In genomic region chr3:37814547-37814946, GRCh38 we compare ENCODE assay signal across 11 cellular contexts. TPM values are rescaled to one million over a fixed set of nuclear protein-coding genes. Genes with fewer than 3 reads are reported as not detected.
DNase-seq lines count a peak whose midpoint lies in the region; ATAC-seq and TF ChIP-seq lines count a peak whose summit lies in the region.
"Had no signal": no experiment of that assay in that cellular context is flagged by ENCODE, and none has a peak within 500 bp of the region (broad histone marks: within the 10 kb centered on the region; RNA-seq: fewer than 3 reads in every experiment).

No MANE protein-coding gene starts in this region.

- H4K20me1 ChIP-seq in smooth muscle cell (ENCODE audit: low read depth), result peaks cover 4% of the 10 kb centered on the region

- H3K27me3 ChIP-seq in smooth muscle cell (ENCODE audit: low read depth), result no peaks in the 10 kb centered on the region
- no peaks in the 10 kb centered on the region for H3K27me3 ChIP-seq in aorta (ENCODE audit: control insufficient read depth in 1 of 2, insufficient read depth in 2 of 2, low read length in 1 of 2)

- TF ChIP-seq CTCF in smooth muscle cell (IDR thresholded peaks at IDR 0.05; ENCODE audit: borderline replicate concordance, insufficient read depth, poor library complexity, severe bottlenecking), result peak; percentile 37

- H3K27ac ChIP-seq in smooth muscle cell (ENCODE audit: low read depth) (no peak overlapping the region), aorta (ENCODE audit: low read depth in 1 of 2, low read length in 2 of 2) (no peak overlapping the region)

- no peaks in the 10 kb centered on the region for H3K79me2 ChIP-seq in smooth muscle cell (ENCODE audit: low read depth)

- no peaks in the 10 kb centered on the region for H3K9me3 ChIP-seq in smooth muscle cell (replicated peaks; ENCODE audit: low read depth)
- H3K9me3 ChIP-seq in aorta (ENCODE audit: control insufficient read depth, low read length), result no peaks in the 10 kb centered on the region
- H3K9me3 ChIP-seq: Caco-2 had no signal

- no peaks in the 10 kb centered on the region for H3F3A ChIP-seq in smooth muscle cell (ENCODE audit: low read depth)

- intact Hi-C loops in aorta (cut with DNase I), result no loop called here

- no peak overlapping the region for H3K9ac ChIP-seq in smooth muscle cell (ENCODE audit: low read depth)

- H3K4me3 ChIP-seq in smooth muscle cell (no peak overlapping the region), aorta (ENCODE audit: low read length in 2 of 2) (no peak overlapping the region)

- H3K4me2 ChIP-seq in smooth muscle cell, result no peak overlapping the region

- H3K4me1 ChIP-seq in smooth muscle cell (ENCODE audit: low read depth) (no peaks in the 10 kb centered on the region), aorta (ENCODE audit: control insufficient read depth in 1 of 2, insufficient read depth in 2 of 2, low read length in 2 of 2) (peaks cover 8 to 19% of the 10 kb centered on the region in 2 donors)

- WGBS in smooth muscle cell (ENCODE audit: low lambda C conversion rate), result 93% methylated on average over 2 of the region's 2 CpGs
- WGBS in aorta, 2 donors, result 57 to 65% methylated on average over 2 of the region's 2 CpGs

- H2AFZ ChIP-seq in smooth muscle cell (ENCODE audit: low read depth), result no peak overlapping the region

- no peaks in the 10 kb centered on the region for H3K36me3 ChIP-seq in smooth muscle cell (ENCODE audit: low read depth)
- H3K36me3 ChIP-seq in aorta (ENCODE audit: control insufficient read depth in 1 of 2, insufficient read depth in 2 of 2, low read length in 1 of 2), result peaks cover 0 to under 1% of the 10 kb centered on the region in 2 donors

- DNase-seq in SHP77 (lab: John Stamatoyannopoulos, UW), result peak; percentile 4 to 7
- no peak for DNase-seq in SHP77 treated with DMSO at 0.1 percent for 48 hours (lab: John Stamatoyannopoulos, UW)
- DNase-seq in NCI-H2171 treated with DMSO at 0.1 percent for 48 hours (lab: John Stamatoyannopoulos, UW), result peak; percentile 65
- DNase-seq in dermis blood vessel endothelial cell, result peak; percentile 24
- no peak for DNase-seq in smooth muscle cell (lab: John Stamatoyannopoulos, UW; ENCODE audit: unreplicated experiment)
- no peak for DNase-seq in ureter (ENCODE audit: low spot score)
- no peak for DNase-seq in aorta
- DNase-seq: activated CD8-positive, alpha-beta memory T cell treated with anti-CD3 and anti-CD28 coated beads, Interleukin-2, amount 50 U/mL, for 48 hours; Caco-2; NCI-H1436 treated with DMSO at 0.1 percent for 48 hours had no signal

- ATAC-seq in GM21717 (IDR thresholded peaks at IDR 0.05; ENCODE audit: unreplicated experiment), result no peak
- no peak for ATAC-seq in aorta (ENCODE audit: low FRiP score)

RNA-seq across cellular contexts. Expression of gene CTDSPL, which starts 47.1 kb away (rescaled TPM):
- total RNA-seq in dermis blood vessel endothelial cell (107 and 161 TPM in 2 replicates), smooth muscle cell (26.8 and 34.3 TPM in 2 replicates), ureter (68.4 TPM), aorta (10 to 100 TPM; 45.3 to 48.0 TPM)
- polyA plus RNA-seq in smooth muscle cell (31.3 and 35.7 TPM in 2 replicates), aorta (10 to 100 TPM; 21.3 to 25.4 TPM)

Comparison
In these comparisons a context has a peak if more than half of its experiments do, and no peak if none do; other contexts are left out.
1. DNase-seq: peak in SHP77 (2 of 2), NCI-H2171 treated with DMSO at 0.1 percent for 48 hours (single experiment) and dermis blood vessel endothelial cell (single experiment); none in SHP77 treated with DMSO at 0.1 percent for 48 hours (single experiment), smooth muscle cell (single experiment), ureter (single experiment) and aorta (0 of 2).